In genomic region chr16:56607675-56608042, GRCh38 we compare ENCODE assay signal across 1 cellular context.
TF ChIP-seq lines count a peak whose summit lies in the region.

No MANE protein-coding gene starts in this region.

TF ChIP-seq in K562, 482 proteins besides CTCF, POLR2A, EP300 and RAD21:
- TF ChIP-seq STAT6 (CRISPR knock-in tag; IDR thresholded peaks at IDR 0.05) (no peak), SMAD4 (CRISPR knock-in tag; conservative IDR thresholded peaks at IDR 0.05) (no peak), BCOR (IDR thresholded peaks at IDR 0.05) (no peak), RHOXF2B (CRISPR knock-in tag; conservative IDR thresholded peaks at IDR 0.05) (no peak), ZNF263 (CRISPR knock-in tag; IDR thresholded peaks at IDR 0.05; ENCODE audit: borderline replicate concordance) (no peak), RBBP5 (IDR thresholded peaks at IDR 0.05; ENCODE audit: borderline replicate concordance, insufficient read depth, low read length, poor library complexity, severe bottlenecking) (no peak), CBFB (CRISPR knock-in tag; IDR thresholded peaks at IDR 0.05) (no peak), ZNF696 (CRISPR knock-in tag; conservative IDR thresholded peaks at IDR 0.05) (no peak), NR0B1 (IDR thresholded peaks at IDR 0.05; ENCODE audit: partially characterized antibody) (no peak), CSDE1 (IDR thresholded peaks at IDR 0.05) (no peak)
